ENCODE assay signal across 1 cellular context in the genomic region with DNA sequence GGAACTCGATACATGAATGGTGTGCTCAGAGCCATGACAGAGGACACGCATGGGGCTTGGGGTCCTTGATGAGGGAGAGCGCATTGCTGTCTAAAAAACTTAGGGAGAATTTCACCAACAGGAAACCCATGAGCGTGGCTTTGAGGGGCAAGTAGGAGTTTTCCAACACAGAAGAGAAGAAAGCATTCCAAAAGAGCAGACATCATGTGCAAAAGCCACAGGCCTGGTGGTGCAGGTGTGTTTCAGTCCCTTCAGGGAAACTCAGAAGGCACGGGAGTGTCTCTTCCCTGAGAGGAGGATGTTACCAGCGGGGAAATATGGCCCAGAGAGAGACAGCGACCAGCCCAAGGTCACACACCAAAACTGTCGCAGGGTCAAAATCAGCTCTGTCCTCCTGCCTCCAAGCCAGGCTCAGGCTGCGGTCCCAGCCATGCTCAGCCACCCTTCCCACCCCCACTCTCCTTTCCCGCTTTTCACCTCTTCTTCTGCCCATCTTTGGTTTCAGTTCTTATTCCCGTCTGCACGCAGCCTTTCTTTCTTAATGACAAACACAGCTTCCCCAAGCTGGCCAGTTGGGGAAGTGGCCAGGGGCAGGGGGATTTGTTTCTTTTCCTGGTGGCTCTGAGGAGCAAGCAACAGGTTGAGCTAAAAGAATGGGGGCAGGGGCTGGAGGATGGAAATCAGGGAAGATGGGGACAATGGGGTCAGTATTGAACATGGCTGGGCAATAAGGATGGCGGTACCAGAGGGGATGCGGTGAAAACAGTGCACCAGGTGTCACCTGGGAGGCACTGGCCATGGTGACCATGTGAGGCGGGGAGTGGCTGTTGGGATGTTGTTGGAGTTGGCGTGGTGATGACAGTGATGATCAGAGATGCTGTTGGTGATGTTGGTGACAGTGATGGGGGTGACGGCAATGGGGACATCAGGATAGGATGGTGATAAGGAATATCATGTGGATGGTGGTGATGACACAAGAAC.
TF ChIP-seq lines count a peak whose summit lies in the region.

No MANE protein-coding gene starts in this region.

TF ChIP-seq in GM12878, 131 proteins besides CTCF, POLR2A, EP300 and RAD21 (continued from another document):
- peak; percentile 74 for TF ChIP-seq SPI1 (IDR thresholded peaks at IDR 0.05; ENCODE audit: borderline replicate concordance, insufficient read depth, low read depth, low read length)
- TF ChIP-seq, protein P1, sequence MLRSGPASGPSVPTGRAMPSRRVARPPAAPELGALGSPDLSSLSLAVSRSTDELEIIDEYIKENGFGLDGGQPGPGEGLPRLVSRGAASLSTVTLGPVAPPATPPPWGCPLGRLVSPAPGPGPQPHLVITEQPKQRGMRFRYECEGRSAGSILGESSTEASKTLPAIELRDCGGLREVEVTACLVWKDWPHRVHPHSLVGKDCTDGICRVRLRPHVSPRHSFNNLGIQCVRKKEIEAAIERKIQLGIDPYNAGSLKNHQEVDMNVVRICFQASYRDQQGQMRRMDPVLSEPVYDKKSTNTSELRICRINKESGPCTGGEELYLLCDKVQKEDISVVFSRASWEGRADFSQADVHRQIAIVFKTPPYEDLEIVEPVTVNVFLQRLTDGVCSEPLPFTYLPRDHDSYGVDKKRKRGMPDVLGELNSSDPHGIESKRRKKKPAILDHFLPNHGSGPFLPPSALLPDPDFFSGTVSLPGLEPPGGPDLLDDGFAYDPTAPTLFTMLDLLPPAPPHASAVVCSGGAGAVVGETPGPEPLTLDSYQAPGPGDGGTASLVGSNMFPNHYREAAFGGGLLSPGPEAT (IDR thresholded peaks at IDR 0.05; ENCODE audit: low read depth), result peak; percentile 21; the same call in 1 of the 2 replicates
- no peak for TF ChIP-seq SREBF1 (IDR thresholded peaks at IDR 0.05; ENCODE audit: low read length)
- TF ChIP-seq TCF3 (IDR thresholded peaks at IDR 0.05; ENCODE audit: borderline replicate concordance, insufficient read depth, low read depth, low read length), result no peak
- 0 out of 2 replicates have a peak, but pooled peaks have one; percentile 3 for TF ChIP-seq YY1 (IDR thresholded peaks at IDR 0.05; ENCODE audit: low read depth, low read length)
- TF ChIP-seq CHD2 (IDR thresholded peaks at IDR 0.05; ENCODE audit: borderline replicate concordance, low read depth, low read length), result peak; percentile 28; the same call in 1 of the 2 replicates
- TF ChIP-seq MEF2A (IDR thresholded peaks at IDR 0.05; ENCODE audit: insufficient read depth, low read depth, low read length), result peak; percentile 53; the same call in 1 of the 2 replicates
- peak; percentile 94 for TF ChIP-seq HDGF (IDR thresholded peaks at IDR 0.05)
- no peak for TF ChIP-seq STAT3 (IDR thresholded peaks at IDR 0.05; ENCODE audit: low read depth, low read length)
- peak; percentile 55 for TF ChIP-seq TCF12 (IDR thresholded peaks at IDR 0.05; ENCODE audit: low read depth, low read length)
- peak; percentile 87 to 90 for TF ChIP-seq IKZF2 (IDR thresholded peaks at IDR 0.05)
- TF ChIP-seq, protein P2, sequence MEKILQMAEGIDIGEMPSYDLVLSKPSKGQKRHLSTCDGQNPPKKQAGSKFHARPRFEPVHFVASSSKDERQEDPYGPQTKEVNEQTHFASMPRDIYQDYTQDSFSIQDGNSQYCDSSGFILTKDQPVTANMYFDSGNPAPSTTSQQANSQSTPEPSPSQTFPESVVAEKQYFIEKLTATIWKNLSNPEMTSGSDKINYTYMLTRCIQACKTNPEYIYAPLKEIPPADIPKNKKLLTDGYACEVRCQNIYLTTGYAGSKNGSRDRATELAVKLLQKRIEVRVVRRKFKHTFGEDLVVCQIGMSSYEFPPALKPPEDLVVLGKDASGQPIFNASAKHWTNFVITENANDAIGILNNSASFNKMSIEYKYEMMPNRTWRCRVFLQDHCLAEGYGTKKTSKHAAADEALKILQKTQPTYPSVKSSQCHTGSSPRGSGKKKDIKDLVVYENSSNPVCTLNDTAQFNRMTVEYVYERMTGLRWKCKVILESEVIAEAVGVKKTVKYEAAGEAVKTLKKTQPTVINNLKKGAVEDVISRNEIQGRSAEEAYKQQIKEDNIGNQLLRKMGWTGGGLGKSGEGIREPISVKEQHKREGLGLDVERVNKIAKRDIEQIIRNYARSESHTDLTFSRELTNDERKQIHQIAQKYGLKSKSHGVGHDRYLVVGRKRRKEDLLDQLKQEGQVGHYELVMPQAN (conservative IDR thresholded peaks at IDR 0.05), result no peak
- TF ChIP-seq ASH2L (IDR thresholded peaks at IDR 0.05; ENCODE audit: borderline replicate concordance, low read depth), result no peak
- TF ChIP-seq, protein P3, sequence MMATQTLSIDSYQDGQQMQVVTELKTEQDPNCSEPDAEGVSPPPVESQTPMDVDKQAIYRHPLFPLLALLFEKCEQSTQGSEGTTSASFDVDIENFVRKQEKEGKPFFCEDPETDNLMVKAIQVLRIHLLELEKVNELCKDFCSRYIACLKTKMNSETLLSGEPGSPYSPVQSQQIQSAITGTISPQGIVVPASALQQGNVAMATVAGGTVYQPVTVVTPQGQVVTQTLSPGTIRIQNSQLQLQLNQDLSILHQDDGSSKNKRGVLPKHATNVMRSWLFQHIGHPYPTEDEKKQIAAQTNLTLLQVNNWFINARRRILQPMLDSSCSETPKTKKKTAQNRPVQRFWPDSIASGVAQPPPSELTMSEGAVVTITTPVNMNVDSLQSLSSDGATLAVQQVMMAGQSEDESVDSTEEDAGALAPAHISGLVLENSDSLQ (IDR thresholded peaks at IDR 0.05), result peak; percentile 25; the same call in 1 of the 2 replicates
- 0 out of 2 replicates have a peak, but pooled peaks have one; percentile 14 for TF ChIP-seq NBN (IDR thresholded peaks at IDR 0.05)
- TF ChIP-seq, protein P4, sequence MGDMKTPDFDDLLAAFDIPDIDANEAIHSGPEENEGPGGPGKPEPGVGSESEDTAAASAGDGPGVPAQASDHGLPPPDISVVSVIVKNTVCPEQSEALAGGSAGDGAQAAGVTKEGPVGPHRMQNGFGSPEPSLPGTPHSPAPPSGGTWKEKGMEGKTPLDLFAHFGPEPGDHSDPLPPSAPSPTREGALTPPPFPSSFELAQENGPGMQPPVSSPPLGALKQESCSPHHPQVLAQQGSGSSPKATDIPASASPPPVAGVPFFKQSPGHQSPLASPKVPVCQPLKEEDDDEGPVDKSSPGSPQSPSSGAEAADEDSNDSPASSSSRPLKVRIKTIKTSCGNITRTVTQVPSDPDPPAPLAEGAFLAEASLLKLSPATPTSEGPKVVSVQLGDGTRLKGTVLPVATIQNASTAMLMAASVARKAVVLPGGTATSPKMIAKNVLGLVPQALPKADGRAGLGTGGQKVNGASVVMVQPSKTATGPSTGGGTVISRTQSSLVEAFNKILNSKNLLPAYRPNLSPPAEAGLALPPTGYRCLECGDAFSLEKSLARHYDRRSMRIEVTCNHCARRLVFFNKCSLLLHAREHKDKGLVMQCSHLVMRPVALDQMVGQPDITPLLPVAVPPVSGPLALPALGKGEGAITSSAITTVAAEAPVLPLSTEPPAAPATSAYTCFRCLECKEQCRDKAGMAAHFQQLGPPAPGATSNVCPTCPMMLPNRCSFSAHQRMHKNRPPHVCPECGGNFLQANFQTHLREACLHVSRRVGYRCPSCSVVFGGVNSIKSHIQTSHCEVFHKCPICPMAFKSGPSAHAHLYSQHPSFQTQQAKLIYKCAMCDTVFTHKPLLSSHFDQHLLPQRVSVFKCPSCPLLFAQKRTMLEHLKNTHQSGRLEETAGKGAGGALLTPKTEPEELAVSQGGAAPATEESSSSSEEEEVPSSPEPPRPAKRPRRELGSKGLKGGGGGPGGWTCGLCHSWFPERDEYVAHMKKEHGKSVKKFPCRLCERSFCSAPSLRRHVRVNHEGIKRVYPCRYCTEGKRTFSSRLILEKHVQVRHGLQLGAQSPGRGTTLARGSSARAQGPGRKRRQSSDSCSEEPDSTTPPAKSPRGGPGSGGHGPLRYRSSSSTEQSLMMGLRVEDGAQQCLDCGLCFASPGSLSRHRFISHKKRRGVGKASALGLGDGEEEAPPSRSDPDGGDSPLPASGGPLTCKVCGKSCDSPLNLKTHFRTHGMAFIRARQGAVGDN (IDR thresholded peaks at IDR 0.05), result peak; percentile 31; the same call in 1 of the 2 replicates
- no peak for TF ChIP-seq CBX3 (IDR thresholded peaks at IDR 0.05; ENCODE audit: borderline replicate concordance, low read depth)
- 0 out of 2 replicates have a peak, but pooled peaks have one; percentile 39 for TF ChIP-seq IRF4 (IDR thresholded peaks at IDR 0.05; ENCODE audit: low read depth, low read length)
- TF ChIP-seq, protein P5, sequence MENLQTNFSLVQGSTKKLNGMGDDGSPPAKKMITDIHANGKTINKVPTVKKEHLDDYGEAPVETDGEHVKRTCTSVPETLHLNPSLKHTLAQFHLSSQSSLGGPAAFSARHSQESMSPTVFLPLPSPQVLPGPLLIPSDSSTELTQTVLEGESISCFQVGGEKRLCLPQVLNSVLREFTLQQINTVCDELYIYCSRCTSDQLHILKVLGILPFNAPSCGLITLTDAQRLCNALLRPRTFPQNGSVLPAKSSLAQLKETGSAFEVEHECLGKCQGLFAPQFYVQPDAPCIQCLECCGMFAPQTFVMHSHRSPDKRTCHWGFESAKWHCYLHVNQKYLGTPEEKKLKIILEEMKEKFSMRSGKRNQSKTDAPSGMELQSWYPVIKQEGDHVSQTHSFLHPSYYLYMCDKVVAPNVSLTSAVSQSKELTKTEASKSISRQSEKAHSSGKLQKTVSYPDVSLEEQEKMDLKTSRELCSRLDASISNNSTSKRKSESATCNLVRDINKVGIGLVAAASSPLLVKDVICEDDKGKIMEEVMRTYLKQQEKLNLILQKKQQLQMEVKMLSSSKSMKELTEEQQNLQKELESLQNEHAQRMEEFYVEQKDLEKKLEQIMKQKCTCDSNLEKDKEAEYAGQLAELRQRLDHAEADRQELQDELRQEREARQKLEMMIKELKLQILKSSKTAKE (IDR thresholded peaks at IDR 0.05; ENCODE audit: low read depth, poor library complexity, severe bottlenecking), result peak; percentile 25
- peak; percentile 6 for TF ChIP-seq MEF2B (IDR thresholded peaks at IDR 0.05; ENCODE audit: partially characterized antibody, poor library complexity, severe bottlenecking)
- TF ChIP-seq BRCA1 (IDR thresholded peaks at IDR 0.05; ENCODE audit: low read depth, low read length), result no peak
- peak; percentile 5; the same call in 1 of the 2 replicates for TF ChIP-seq CBFB (IDR thresholded peaks at IDR 0.05; ENCODE audit: low read depth)
- no peak; the same call in 1 of the 2 replicates for TF ChIP-seq TBL1XR1 (IDR thresholded peaks at IDR 0.05; ENCODE audit: low read depth, low read length)
- peak; percentile 12 for TF ChIP-seq SP1 (IDR thresholded peaks at IDR 0.05; ENCODE audit: low read depth, low read length)
- peak in 1 of 2 experiments; percentile 28; a peak in 1 of 4 replicates for TF ChIP-seq ETV6 (conservative IDR thresholded peaks at IDR 0.05 in 1 of 2, IDR thresholded peaks at IDR 0.05 in 1 of 2; ENCODE audit: borderline replicate concordance in 1 of 2, low read depth in 1 of 2)
- TF ChIP-seq POLR2AphosphoS5 (IDR thresholded peaks at IDR 0.05; ENCODE audit: low read length), result peak; percentile 86
- TF ChIP-seq POLR2AphosphoS2 (IDR thresholded peaks at IDR 0.05; ENCODE audit: low read depth, low read length), result 0 out of 2 replicates have a peak, but pooled peaks have one; percentile 51
- TF ChIP-seq MXI1 (IDR thresholded peaks at IDR 0.05; ENCODE audit: low read depth, low read length), result no peak
- 0 out of 4 replicates have a peak, but pooled peaks of 1 of the 2 experiments have one; percentile 11 for TF ChIP-seq BHLHE40 (IDR thresholded peaks at IDR 0.05; ENCODE audit: borderline replicate concordance in 1 of 2, low read depth in 2 of 2, low read length in 1 of 2)
- TF ChIP-seq MTA2 (IDR thresholded peaks at IDR 0.05; ENCODE audit: low read depth), result peak; percentile 54; the same call in 1 of the 2 replicates
- TF ChIP-seq BCL11A (IDR thresholded peaks at IDR 0.05; ENCODE audit: low read depth, low read length), result peak; percentile 59; the same call in 1 of the 2 replicates
- TF ChIP-seq PAX5 (IDR thresholded peaks at IDR 0.05; ENCODE audit: borderline replicate concordance, low read depth, low read length), result no peak
- no peak for TF ChIP-seq ZNF384 (IDR thresholded peaks at IDR 0.05; ENCODE audit: borderline replicate concordance, low read depth, low read length)
- peak; percentile 81 for TF ChIP-seq EED (IDR thresholded peaks at IDR 0.05; ENCODE audit: low read depth)
- no peak for TF ChIP-seq NR2F1 (conservative IDR thresholded peaks at IDR 0.05)
- no peak for TF ChIP-seq ESRRA (IDR thresholded peaks at IDR 0.05; ENCODE audit: low read length)
- TF ChIP-seq, protein P6, sequence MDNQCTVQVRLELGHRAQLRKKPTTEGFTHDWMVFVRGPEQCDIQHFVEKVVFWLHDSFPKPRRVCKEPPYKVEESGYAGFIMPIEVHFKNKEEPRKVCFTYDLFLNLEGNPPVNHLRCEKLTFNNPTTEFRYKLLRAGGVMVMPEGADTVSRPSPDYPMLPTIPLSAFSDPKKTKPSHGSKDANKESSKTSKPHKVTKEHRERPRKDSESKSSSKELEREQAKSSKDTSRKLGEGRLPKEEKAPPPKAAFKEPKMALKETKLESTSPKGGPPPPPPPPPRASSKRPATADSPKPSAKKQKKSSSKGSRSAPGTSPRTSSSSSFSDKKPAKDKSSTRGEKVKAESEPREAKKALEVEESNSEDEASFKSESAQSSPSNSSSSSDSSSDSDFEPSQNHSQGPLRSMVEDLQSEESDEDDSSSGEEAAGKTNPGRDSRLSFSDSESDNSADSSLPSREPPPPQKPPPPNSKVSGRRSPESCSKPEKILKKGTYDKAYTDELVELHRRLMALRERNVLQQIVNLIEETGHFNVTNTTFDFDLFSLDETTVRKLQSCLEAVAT (IDR thresholded peaks at IDR 0.05), result peak; percentile 74; the same call in 1 of the 2 replicates
- TF ChIP-seq DPF2 (IDR thresholded peaks at IDR 0.05), result no peak; the same call in 1 of the 2 replicates
- TF ChIP-seq CREM (IDR thresholded peaks at IDR 0.05; ENCODE audit: low read depth), result peak; percentile 41; the same call in 1 of the 2 replicates
TF ChIP-seq in GM12878: peak in this region for 28.
